In genomic region chr14:61107896-61108295, GRCh38 we compare ENCODE assay signal across 19 cellular contexts.
A peak's percentile ranks its signal among the peaks of the same experiment; 100 is the strongest.
DNase-seq lines count a peak whose midpoint lies in the region; ATAC-seq and TF ChIP-seq lines count a peak whose summit lies in the region.
"Had no signal": no experiment of that assay in that cellular context is flagged by ENCODE, and none has a peak within 500 bp of the region (broad histone marks: within the 10 kb centered on the region; RNA-seq: fewer than 3 reads in every experiment).

No MANE protein-coding gene starts in this region.

- peaks cover 63% of the 10 kb centered on the region for H3K4me1 Mint-ChIP-seq in HFFc6 (ENCODE audit: low read depth)

- no peak for TF ChIP-seq CTCF in HFFc6 (IDR thresholded peaks at IDR 0.05)
- no peak for TF ChIP-seq CTCF in gastrocnemius medialis (IDR thresholded peaks at IDR 0.05 in 4 of 5, conservative IDR thresholded peaks at IDR 0.05 in 1 of 5)

- H3K27ac ChIP-seq in muscle layer of duodenum (ENCODE audit: low read length) = peak overlapping the region; percentile 18
- H3K27ac ChIP-seq in gastrocnemius medialis = peak overlapping the region in 3 of 4 donors; percentile 59 to 80 (median 66)
- H3K27ac ChIP-seq in substantia nigra (ENCODE audit: low read depth, low read length, poor library complexity, severe bottlenecking) = no peak overlapping the region

- no peaks in the 10 kb centered on the region for H3K9me3 Mint-ChIP-seq in HFFc6
- H3K9me3 Mint-ChIP-seq: CD8-positive, alpha-beta T cell had no signal

- TF ChIP-seq POLR2A in gastrocnemius medialis (IDR thresholded peaks at IDR 0.05) = no peak

- no peak overlapping the region for H3K4me3 ChIP-seq in adipocyte (ENCODE audit: low read length)
- no peak overlapping the region for H3K4me3 ChIP-seq in muscle layer of duodenum (ENCODE audit: low read depth in 1 of 2, low read length in 2 of 2)
- H3K4me3 ChIP-seq in gastrocnemius medialis = no peak overlapping the region
- H3K4me3 ChIP-seq: A549 had no signal

- no peak for DNase-seq in HFFc6
- no peak for DNase-seq in adipocyte (ENCODE audit: low read depth)
- DNase-seq in gastrocnemius medialis = no peak
- no peak for DNase-seq in substantia nigra (lab: John Stamatoyannopoulos, UW)
- no peak for DNase-seq in NCI-H748 (lab: John Stamatoyannopoulos, UW; ENCODE audit: unreplicated experiment)
- no peak for DNase-seq in DMS 273 treated with DMSO at 0.1 percent for 48 hours (lab: John Stamatoyannopoulos, UW)
- DNase-seq: C1 segment of cervical spinal cord; CD8-positive, alpha-beta T cell; DMS153; KBM-7; NCI-H1436 treated with DMSO at 0.1 percent for 48 hours; NCI-H1930; NCI-H748 treated with DMSO at 0.1 percent for 48 hours; SIG-M5 had no signal

- H3K27me3 ChIP-seq in adipocyte (replicated peaks; ENCODE audit: control insufficient read depth, insufficient read depth, low read length) (no peaks in the 10 kb centered on the region), muscle layer of duodenum (ENCODE audit: low read depth, low read length) (no peaks in the 10 kb centered on the region), gastrocnemius medialis (no peaks in the 10 kb centered on the region)

- H3K4me3 Mint-ChIP-seq in HFFc6 = no peak overlapping the region
- H3K4me3 Mint-ChIP-seq: CD8-positive, alpha-beta T cell had no signal

- peaks cover 52% of the 10 kb centered on the region for H3K4me1 ChIP-seq in adipocyte (ENCODE audit: control insufficient read depth, insufficient read depth, low read length)
- H3K4me1 ChIP-seq in muscle layer of duodenum (ENCODE audit: control insufficient read depth in 1 of 2, insufficient read depth in 2 of 2, low read length in 2 of 2) = peaks cover 4 to 15% of the 10 kb centered on the region in 2 donors
- H3K4me1 ChIP-seq in gastrocnemius medialis = peaks cover 53 to 65% of the 10 kb centered on the region in 2 donors

- peak overlapping the region; percentile 59 for H3K9ac ChIP-seq in adipocyte (ENCODE audit: low read length)

- no peak for ATAC-seq in gastrocnemius medialis
- no peak for ATAC-seq in GM18867 (IDR thresholded peaks at IDR 0.05; ENCODE audit: unreplicated experiment)
- ATAC-seq: A549; CD8-positive, alpha-beta T cell; HepG2; SK-N-SH treated with all-trans-retinoic acid at 6 μM for 48 hours had no signal

- H3K36me3 ChIP-seq in adipocyte (ENCODE audit: control insufficient read depth, insufficient read depth, low read length, severe bottlenecking) (no peaks in the 10 kb centered on the region), muscle layer of duodenum (ENCODE audit: control insufficient read depth in 1 of 2, insufficient read depth in 2 of 2, low read length in 2 of 2) (no peaks in the 10 kb centered on the region), gastrocnemius medialis (no peaks in the 10 kb centered on the region)

- intact Hi-C loops in gastrocnemius medialis (cut with DNase I; ENCODE audit: low total_unique reads) = loop anchor here (5.0 kb wide), 1 partner anchor 79 kb away; no protein-coding TSS in a partner anchor

- peaks cover 2% of the 10 kb centered on the region; the same call in 1 of the 2 replicates for H3K27me3 Mint-ChIP-seq in HFFc6 (ENCODE audit: insufficient read depth)

- peak overlapping the region; percentile 13; the same call in 1 of the 2 replicates for H3K27ac Mint-ChIP-seq in HFFc6
- H3K27ac Mint-ChIP-seq: CD8-positive, alpha-beta T cell had no signal

- H3K9me3 ChIP-seq in adipocyte (ENCODE audit: control insufficient read depth, low read length) (no peaks in the 10 kb centered on the region), muscle layer of duodenum (ENCODE audit: control insufficient read depth in 1 of 2, low read length in 2 of 2) (no peaks in the 10 kb centered on the region), gastrocnemius medialis (no peaks in the 10 kb centered on the region)
- H3K9me3 ChIP-seq: A549 had no signal

- H3K36me3 Mint-ChIP-seq in HFFc6 (ENCODE audit: low read depth) = no peaks in the 10 kb centered on the region
- H3K36me3 Mint-ChIP-seq: CD8-positive, alpha-beta T cell had no signal

- in situ Hi-C loops in gastrocnemius medialis (cut with MboI; ENCODE audit: low sequenced_read_pairs in 4 of 4) = no loop called here
